In the genomic region with DNA sequence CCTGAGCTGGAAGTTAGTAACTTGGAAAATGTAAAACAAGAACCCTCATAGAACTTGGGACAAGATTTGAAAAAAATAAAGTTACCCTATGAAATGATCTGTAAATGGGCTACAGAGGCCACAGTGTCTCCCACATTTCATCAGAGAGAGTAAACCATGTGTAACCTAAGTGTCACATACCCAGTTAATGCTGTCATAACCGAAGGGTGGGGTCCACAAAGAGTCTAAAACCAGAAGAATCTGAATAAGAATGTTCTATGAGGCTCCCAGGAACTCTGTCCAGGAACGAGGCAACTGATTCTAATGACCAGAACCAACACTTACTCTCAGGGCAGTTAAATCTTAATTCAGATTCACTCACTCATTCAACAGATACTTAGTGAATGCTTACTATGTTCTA, we compare ENCODE assay signal across 8 cellular contexts. TPM values are rescaled to one million over a fixed set of nuclear protein-coding genes. Genes with fewer than 3 reads are reported as not detected.
A peak's percentile ranks its signal among the peaks of the same experiment; 100 is the strongest.
DNase-seq lines count a peak whose midpoint lies in the region; ATAC-seq and TF ChIP-seq lines count a peak whose summit lies in the region.

No MANE protein-coding gene starts in this region.

- CTCF ChIA-PET in HEK293T (lab: Yijun Ruan, JAX): interaction anchor here (0.9 to 1.9 kb wide), 4 partner anchors 32 to 255 kb away, joined by 3 to 7 read pairs (median 5); no protein-coding TSS in a partner anchor

- peak overlapping the region; percentile 99 for H3K27ac Mint-ChIP-seq in activated T-helper 2 cell treated with anti-CD3 and anti-CD28 coated beads, Interferon-gamma antibody, Interleukin-2, Interleukin-4, amounts not matched to agents 10 μg/mL and 5 μg/mL and 100 μg/mL, durations not matched to agents 14 hours and 24 hours and 36 hours

- peak overlapping the region; percentile 98 for H3K4me3 Mint-ChIP-seq in activated T-cell treated with anti-CD3 and anti-CD28 coated beads, Interleukin-2, amount 50 U/mL, for 4 hours
- H3K4me3 Mint-ChIP-seq in activated T-helper 2 cell treated with anti-CD3 and anti-CD28 coated beads, Interferon-gamma antibody, Interleukin-2, Interleukin-4, amounts not matched to agents 10 μg/mL and 5 μg/mL and 100 μg/mL, durations not matched to agents 14 hours and 24 hours and 36 hours (ENCODE audit: low read depth): peak overlapping the region; percentile 99

- ATAC-seq in activated T-cell treated with anti-CD3 and anti-CD28 coated beads, Interleukin-2, amount 50 U/mL, for 4 hours: no peak
- ATAC-seq in HG03354 (IDR thresholded peaks at IDR 0.05; ENCODE audit: poor library complexity, severe bottlenecking, unreplicated experiment): no peak

- H3K4me1 Mint-ChIP-seq in activated T-cell treated with anti-CD3 and anti-CD28 coated beads, Interleukin-2, amount 50 U/mL, for 4 hours (ENCODE audit: low read depth): peaks cover 44% of the 10 kb centered on the region
- H3K4me1 Mint-ChIP-seq in activated T-helper 2 cell treated with anti-CD3 and anti-CD28 coated beads, Interferon-gamma antibody, Interleukin-2, Interleukin-4, amounts not matched to agents 10 μg/mL and 5 μg/mL and 100 μg/mL, durations not matched to agents 14 hours and 24 hours and 36 hours (ENCODE audit: low read depth): peaks cover 54% of the 10 kb centered on the region

- intact Hi-C loops in activated T-helper 2 cell treated with anti-CD3 and anti-CD28 coated beads, Interferon-gamma antibody, Interleukin-2, Interleukin-4, amounts not matched to agents 10 μg/mL and 5 μg/mL and 100 μg/mL, durations not matched to agents 14 hours and 24 hours and 36 hours (cut with micrococcal nuclease): loop anchor here (1.0 to 10.0 kb wide), 4 partner anchors 35 to 301 kb away; a partner anchor contains a TSS

- H3K4me3 ChIP-seq in tibial nerve: peak overlapping the region in 2 of 4 donors; percentile 80 to 91

- no peaks in the 10 kb centered on the region for H3K36me3 ChIP-seq in tibial nerve

- TF ChIP-seq POLR2A in tibial nerve (IDR thresholded peaks at IDR 0.05): no peak

- TF ChIP-seq CTCF in tibial nerve (IDR thresholded peaks at IDR 0.05): no peak

- DNase-seq in activated T-cell treated with anti-CD3 and anti-CD28 coated beads, Interleukin-2, amount 50 U/mL, for 4 hours: no peak
- DNase-seq in activated T-cell treated with anti-CD3 and anti-CD28 coated beads for 4 hours (no peak), kidney tubule cell (ENCODE audit: low spot score) (peak; percentile 65), tibial nerve (ENCODE audit: low spot score in 2 of 2) (no peak), HK-2 (ENCODE audit: unreplicated experiment) (no peak), HEK293T (ENCODE audit: extremely low spot score) (no peak)
- DNase-seq in activated T-helper 2 cell treated with anti-CD3 and anti-CD28 coated beads, Interferon-gamma antibody, Interleukin-2, Interleukin-4, amounts not matched to agents 10 μg/mL and 5 μg/mL and 100 μg/mL, durations not matched to agents 14 hours and 24 hours and 36 hours (ENCODE audit: low spot score): no peak

- H3K36me3 Mint-ChIP-seq in activated T-cell treated with anti-CD3 and anti-CD28 coated beads, Interleukin-2, amount 50 U/mL, for 4 hours (ENCODE audit: insufficient read depth): peaks cover 3% of the 10 kb centered on the region
- H3K36me3 Mint-ChIP-seq in activated T-helper 2 cell treated with anti-CD3 and anti-CD28 coated beads, Interferon-gamma antibody, Interleukin-2, Interleukin-4, amounts not matched to agents 10 μg/mL and 5 μg/mL and 100 μg/mL, durations not matched to agents 14 hours and 24 hours and 36 hours (ENCODE audit: low read depth): peaks cover 25% of the 10 kb centered on the region

- H3K27ac ChIP-seq in tibial nerve: peak overlapping the region in 3 of 4 donors; percentile 98 to 100 (median 99)

- POLR2A ChIA-PET in HEK293T (lab: Yijun Ruan, JAX): interaction anchor here (0.7 to 1.5 kb wide), 9 partner anchors 15 to 145 kb away, joined by 3 to 6 read pairs (median 4); a partner anchor contains a TSS

- peaks cover 0 to 51% (median 19%) of the 10 kb centered on the region in 4 donors for H3K4me1 ChIP-seq in tibial nerve

- 67 to 75% methylated on average over 2 of the region's 2 CpGs for WGBS in tibial nerve, 2 donors

- no peaks in the 10 kb centered on the region for H3K27me3 Mint-ChIP-seq in activated T-cell treated with anti-CD3 and anti-CD28 coated beads, Interleukin-2, amount 50 U/mL, for 4 hours (ENCODE audit: low read depth)
- H3K27me3 Mint-ChIP-seq in activated T-helper 2 cell treated with anti-CD3 and anti-CD28 coated beads, Interferon-gamma antibody, Interleukin-2, Interleukin-4, amounts not matched to agents 10 μg/mL and 5 μg/mL and 100 μg/mL, durations not matched to agents 14 hours and 24 hours and 36 hours (ENCODE audit: low read depth): no peaks in the 10 kb centered on the region

- H3K9me3 Mint-ChIP-seq in activated T-cell treated with anti-CD3 and anti-CD28 coated beads, Interleukin-2, amount 50 U/mL, for 4 hours: no peaks in the 10 kb centered on the region
- no peaks in the 10 kb centered on the region for H3K9me3 Mint-ChIP-seq in activated T-helper 2 cell treated with anti-CD3 and anti-CD28 coated beads, Interferon-gamma antibody, Interleukin-2, Interleukin-4, amounts not matched to agents 10 μg/mL and 5 μg/mL and 100 μg/mL, durations not matched to agents 14 hours and 24 hours and 36 hours

- no peaks in the 10 kb centered on the region for H3K27me3 ChIP-seq in tibial nerve

- H3K9me3 ChIP-seq in tibial nerve: no peaks in the 10 kb centered on the region

- no peak for TF ChIP-seq EP300 in tibial nerve (IDR thresholded peaks at IDR 0.05)

TF ChIP-seq in HEK293T, 16 proteins besides CTCF, POLR2A, EP300 and RAD21:
- TF ChIP-seq CTBP1 (IDR thresholded peaks at IDR 0.05; ENCODE audit: borderline replicate concordance): no peak
- no peak for TF ChIP-seq LEF1 (IDR thresholded peaks at IDR 0.05; ENCODE audit: borderline replicate concordance)
- no peak for TF ChIP-seq L3MBTL2 (conservative IDR thresholded peaks at IDR 0.05)
- TF ChIP-seq ELF4 (IDR thresholded peaks at IDR 0.05): no peak
- TF ChIP-seq FOXK2 (IDR thresholded peaks at IDR 0.05): no peak
- TF ChIP-seq, protein P1, sequence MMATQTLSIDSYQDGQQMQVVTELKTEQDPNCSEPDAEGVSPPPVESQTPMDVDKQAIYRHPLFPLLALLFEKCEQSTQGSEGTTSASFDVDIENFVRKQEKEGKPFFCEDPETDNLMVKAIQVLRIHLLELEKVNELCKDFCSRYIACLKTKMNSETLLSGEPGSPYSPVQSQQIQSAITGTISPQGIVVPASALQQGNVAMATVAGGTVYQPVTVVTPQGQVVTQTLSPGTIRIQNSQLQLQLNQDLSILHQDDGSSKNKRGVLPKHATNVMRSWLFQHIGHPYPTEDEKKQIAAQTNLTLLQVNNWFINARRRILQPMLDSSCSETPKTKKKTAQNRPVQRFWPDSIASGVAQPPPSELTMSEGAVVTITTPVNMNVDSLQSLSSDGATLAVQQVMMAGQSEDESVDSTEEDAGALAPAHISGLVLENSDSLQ (IDR thresholded peaks at IDR 0.05): no peak
- TF ChIP-seq FOXM1 (IDR thresholded peaks at IDR 0.05; ENCODE audit: borderline replicate concordance): no peak
- no peak for TF ChIP-seq FOXA1 (IDR thresholded peaks at IDR 0.05)
- TF ChIP-seq ARNT (IDR thresholded peaks at IDR 0.05): no peak
- TF ChIP-seq BHLHE40 (IDR thresholded peaks at IDR 0.05; ENCODE audit: borderline replicate concordance): no peak
- TF ChIP-seq ZNF384 (IDR thresholded peaks at IDR 0.05): no peak
- TF ChIP-seq NFRKB (IDR thresholded peaks at IDR 0.05): no peak
- no peak for TF ChIP-seq SUZ12 (IDR thresholded peaks at IDR 0.05)
- TF ChIP-seq TARDBP (IDR thresholded peaks at IDR 0.05): no peak
- TF ChIP-seq SP1 (IDR thresholded peaks at IDR 0.05): no peak
- no peak for TF ChIP-seq HDGF (IDR thresholded peaks at IDR 0.05; ENCODE audit: borderline replicate concordance)

RNA-seq across cellular contexts. Expression of a gene that starts 1.0 kb away (rescaled TPM):
- 10 to 100 TPM; 15.0 to 17.7 (median 15.3) TPM for total RNA-seq in activated T-cell treated with anti-CD3 and anti-CD28 coated beads, Interleukin-2, amount 50 U/mL, for 4 hours
- 20.3 and 22.8 TPM in 2 replicates for total RNA-seq in activated T-helper 2 cell treated with anti-CD3 and anti-CD28 coated beads, Interferon-gamma antibody, Interleukin-2, Interleukin-4, amounts not matched to agents 10 μg/mL and 5 μg/mL and 100 μg/mL, durations not matched to agents 14 hours and 24 hours and 36 hours
- 10 to 100 TPM; 59.4 to 85.9 (median 72.3) TPM for total RNA-seq in tibial nerve

RNA-seq across cellular contexts. Expression of a gene that starts 49.9 kb away (rescaled TPM):
- total RNA-seq in activated T-cell treated with anti-CD3 and anti-CD28 coated beads, Interleukin-2, amount 50 U/mL, for 4 hours: not detected
- not detected in 2 replicates for total RNA-seq in activated T-helper 2 cell treated with anti-CD3 and anti-CD28 coated beads, Interferon-gamma antibody, Interleukin-2, Interleukin-4, amounts not matched to agents 10 μg/mL and 5 μg/mL and 100 μg/mL, durations not matched to agents 14 hours and 24 hours and 36 hours
- not detected for total RNA-seq in tibial nerve
